Comparison of ENCODE assay signal across 16 cellular contexts in the genomic region with DNA sequence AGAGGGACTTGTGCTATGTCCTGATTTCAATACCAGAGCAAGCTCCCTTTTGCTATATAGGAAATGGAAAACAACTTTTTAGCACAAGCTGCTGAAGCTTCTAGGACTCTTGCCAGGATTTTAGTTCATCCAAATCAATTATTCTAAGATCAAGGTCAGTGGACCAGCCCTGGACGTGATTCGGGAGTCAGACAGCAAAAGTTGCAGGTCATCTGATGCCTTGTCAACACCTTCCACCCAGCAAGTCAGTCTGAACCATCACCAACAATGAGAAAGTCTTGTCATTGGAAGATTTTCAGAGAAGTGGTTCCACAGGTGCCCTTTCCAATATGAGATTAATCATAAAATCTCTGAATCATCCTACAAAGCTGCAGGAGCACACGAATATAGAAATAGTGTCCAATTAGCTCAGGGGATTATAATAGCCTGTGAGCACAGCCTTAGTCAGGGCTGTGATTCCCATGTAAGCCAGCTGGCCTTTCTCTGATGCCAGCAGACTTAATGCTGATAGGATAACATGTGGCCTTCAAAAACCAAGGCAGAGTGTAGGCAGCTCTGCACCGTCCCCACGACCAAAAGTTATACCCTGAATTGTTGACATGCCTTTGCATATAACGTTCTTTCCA.
A peak's percentile ranks its signal among the peaks of the same experiment; 100 is the strongest.
DNase-seq lines count a peak whose midpoint lies in the region; ATAC-seq, FAIRE-seq and TF ChIP-seq lines count a peak whose summit lies in the region.
"Had no signal": no experiment of that assay in that cellular context is flagged by ENCODE, and none has a peak within 500 bp of the region (broad histone marks: within the 10 kb centered on the region; RNA-seq: fewer than 3 reads in every experiment).

No MANE protein-coding gene starts in this region.

- 16 to 18% (median 17%) methylated on average over 6 of the region's 6 CpGs for WGBS in psoas muscle, 3 donors
- WGBS in spleen, 5 donors: 64 to 84% (median 74%) methylated on average over 6 of the region's 6 CpGs

- peak; percentile 87 for DNase-seq in EL
- peak; percentile 81 for DNase-seq in RCC 7860 (ENCODE audit: low spot score)
- DNase-seq in fibroblast of gingiva (ENCODE audit: low read depth): peak; percentile 9
- peak in 1 of 2 donors; percentile 23 for DNase-seq in psoas muscle
- DNase-seq in spleen: no peak
- DNase-seq: activated CD8-positive, alpha-beta memory T cell treated with anti-CD3 and anti-CD28 coated beads for 24 hours; activated naive CD4-positive, alpha-beta T cell; NCI-H1694; stimulated activated CD4-positive, alpha-beta T cell treated with anti-CD3 and anti-CD28 coated beads, Interleukin-4, amount 100 ng/mL, for 1 hour; T-helper 2 cell had no signal

- intact Hi-C loops in psoas muscle (cut with DNase I): no loop called here
- intact Hi-C loops in spleen (cut with DNase I; ENCODE audit: low total_unique reads): no loop called here

- H3K27me3 ChIP-seq in psoas muscle (ENCODE audit: insufficient read depth in 3 of 3, low read length in 2 of 3) (no peaks in the 10 kb centered on the region), spleen (replicated peaks in 1 of 7) (no peaks in the 10 kb centered on the region)

- H3K27ac ChIP-seq in psoas muscle (peak overlapping the region; percentile 88), spleen (no peak overlapping the region)

- no peaks in the 10 kb centered on the region for H3K9me3 ChIP-seq in psoas muscle
- H3K9me3 ChIP-seq in spleen: no peaks in the 10 kb centered on the region

- no peak for TF ChIP-seq POLR2A in spleen (IDR thresholded peaks at IDR 0.05)

- H3K36me3 ChIP-seq in psoas muscle (ENCODE audit: insufficient read depth in 1 of 2, low read depth in 1 of 2): no peaks in the 10 kb centered on the region
- H3K36me3 ChIP-seq in spleen: no peaks in the 10 kb centered on the region

- H3K4me1 ChIP-seq in psoas muscle (peaks cover 16% of the 10 kb centered on the region), spleen (no peaks in the 10 kb centered on the region)

- FAIRE-seq in RCC 7860 (lab: Jason Lieb, UNC): peak; percentile 93
- FAIRE-seq: colon, frontal cortex, H1 had no signal

- H3K4me3 ChIP-seq in psoas muscle (no peak overlapping the region), spleen (no peak overlapping the region)

- ATAC-seq in psoas muscle (peak; percentile 92 to 97 (median 97)), HG03280 (IDR thresholded peaks at IDR 0.05; ENCODE audit: unreplicated experiment) (no peak), HG03378 (IDR thresholded peaks at IDR 0.05; ENCODE audit: unreplicated experiment) (no peak), HG03442 (IDR thresholded peaks at IDR 0.05; ENCODE audit: unreplicated experiment) (no peak)

- no peak for TF ChIP-seq CTCF in psoas muscle (IDR thresholded peaks at IDR 0.05)
- no peak for TF ChIP-seq CTCF in spleen (IDR thresholded peaks at IDR 0.05 in 8 of 11, conservative IDR thresholded peaks at IDR 0.05 in 3 of 11)

Comparison
In these comparisons a context has a peak if more than half of its experiments do, and no peak if none do; other contexts are left out.
1. ATAC-seq: peak in psoas muscle (4 of 4); none in HG03280 (single experiment), HG03378 (single experiment) and HG03442 (single experiment).